30 cellular contexts compared by ENCODE assay signal in genomic region chr11:116044520-116044919, GRCh38.
"Had no signal": no experiment of that assay in that cellular context is flagged by ENCODE, and none has a peak within 500 bp of the region (broad histone marks: within the 10 kb centered on the region; RNA-seq: fewer than 3 reads in every experiment).

No MANE protein-coding gene starts in this region.

- H3K4me1 ChIP-seq: esophagus muscularis mucosa, foreskin keratinocyte, gastrocnemius medialis had no signal

- H3K27ac Mint-ChIP-seq: activated CD8-positive, alpha-beta T cell treated with anti-CD3 and anti-CD28 coated beads for 36 hours; activated naive CD8-positive, alpha-beta T cell; activated T-helper 17 cell treated with anti-CD3 and anti-CD28 coated beads, Interleukin-2, amount 50 U/mL, for 72 hours; dendritic cell treated with granulocyte-macrophage colony-stimulating factor and Interleukin-4, amounts not matched to agents 40 ng/mL and 50 ng/mL, for 4 days; endodermal cell; T-helper 17 cell; T-helper 2 cell treated with Interferon-gamma antibody and Interleukin-4, amounts not matched to agents 5 μg/mL and 100 μg/mL, for 36 hours had no signal

- H3K27me3 Mint-ChIP-seq: activated T-helper 17 cell treated with anti-CD3 and anti-CD28 coated beads, Interleukin-2, amount 50 U/mL, for 72 hours had no signal

- H3K27me3 ChIP-seq: brain microvascular endothelial cell, foreskin keratinocyte had no signal

- DNase-seq: activated CD4-positive, alpha-beta T cell treated with anti-CD3 and anti-CD28 coated beads for 48 hours; activated CD4-positive, alpha-beta T cell treated with anti-CD3 and anti-CD28 coated beads, Interleukin-2, amount 50 U/mL, for 1 hour; activated CD4-positive, alpha-beta T cell treated with anti-CD3 and anti-CD28 coated beads, Interleukin-2, amount 50 U/mL, for 48 hours; activated CD8-positive, alpha-beta memory T cell treated with anti-CD3 and anti-CD28 coated beads for 24 hours; activated CD8-positive, alpha-beta T cell treated with anti-CD3 and anti-CD28 coated beads for 36 hours; activated effector memory CD4-positive, alpha-beta T cell treated with Interleukin-2 at 50 U/mL for 16 hours; activated gamma-delta T cell treated with Interleukin-2 at 50 U/mL for 16 hours; activated naive CD4-positive, alpha-beta T cell treated with anti-CD3 and anti-CD28 coated beads, Interleukin-2, amount 50 U/mL, for 16 hours; activated naive CD4-positive, alpha-beta T cell treated with Interleukin-2 at 50 U/mL for 16 hours; activated T-cell treated with anti-CD3 and anti-CD28 coated beads, Interleukin-2, amount 50 U/mL, for 4 hours; amniotic stem cell; anterior cingulate cortex; brain microvascular endothelial cell; dorsolateral prefrontal cortex; effector memory CD4-positive, alpha-beta T cell; endodermal cell; foreskin keratinocyte; gastrocnemius medialis; glutamatergic neuron; heart left ventricle; T-helper 1 cell; T-helper 17 cell; T1000 had no signal

- ATAC-seq: activated CD8-positive, alpha-beta T cell treated with anti-CD3 and anti-CD28 coated beads for 36 hours; activated T-cell treated with anti-CD3 and anti-CD28 coated beads, Interleukin-2, amount 50 U/mL, for 4 hours; activated T-helper 17 cell treated with anti-CD3 and anti-CD28 coated beads, Interleukin-2, amount 50 U/mL, for 72 hours; foreskin keratinocyte; gastrocnemius medialis; heart left ventricle; T-helper 17 cell had no signal

- H3K4me3 ChIP-seq: coronary artery, dorsolateral prefrontal cortex, esophagus muscularis mucosa, gastrocnemius medialis, heart left ventricle had no signal

- H3K27ac ChIP-seq: brain microvascular endothelial cell, coronary artery, dorsolateral prefrontal cortex, esophagus muscularis mucosa, foreskin keratinocyte, gastrocnemius medialis, heart left ventricle had no signal

- H3K4me3 Mint-ChIP-seq: activated CD8-positive, alpha-beta T cell treated with anti-CD3 and anti-CD28 coated beads for 36 hours; activated naive CD8-positive, alpha-beta T cell; activated T-cell treated with anti-CD3 and anti-CD28 coated beads, Interleukin-2, amount 50 U/mL, for 4 hours; activated T-helper 17 cell treated with anti-CD3 and anti-CD28 coated beads, Interleukin-2, amount 50 U/mL, for 72 hours; central memory CD8-positive, alpha-beta T cell; dendritic cell treated with granulocyte-macrophage colony-stimulating factor and Interleukin-4, amounts not matched to agents 40 ng/mL and 50 ng/mL, for 4 days; endodermal cell; T-helper 17 cell; T-helper 2 cell treated with Interferon-gamma antibody and Interleukin-4, amounts not matched to agents 5 μg/mL and 100 μg/mL, for 36 hours had no signal

- H3K9me3 Mint-ChIP-seq: activated CD8-positive, alpha-beta T cell treated with anti-CD3 and anti-CD28 coated beads for 36 hours; activated T-cell treated with anti-CD3 and anti-CD28 coated beads, Interleukin-2, amount 50 U/mL, for 4 hours; activated T-helper 17 cell treated with anti-CD3 and anti-CD28 coated beads, Interleukin-2, amount 50 U/mL, for 72 hours; central memory CD8-positive, alpha-beta T cell; dendritic cell treated with granulocyte-macrophage colony-stimulating factor and Interleukin-4, amounts not matched to agents 40 ng/mL and 50 ng/mL, for 4 days; endodermal cell; T-helper 2 cell treated with Interferon-gamma antibody and Interleukin-4, amounts not matched to agents 5 μg/mL and 100 μg/mL, for 36 hours had no signal

- H3K4me1 Mint-ChIP-seq: activated T-helper 17 cell treated with anti-CD3 and anti-CD28 coated beads, Interleukin-2, amount 50 U/mL, for 72 hours; central memory CD8-positive, alpha-beta T cell; T-helper 17 cell had no signal

- H3K36me3 Mint-ChIP-seq: activated naive CD8-positive, alpha-beta T cell had no signal

- H3K36me3 ChIP-seq: brain microvascular endothelial cell, esophagus muscularis mucosa, gastrocnemius medialis, heart left ventricle had no signal
